ENCODE assay signal across 10 cellular contexts in genomic region chr1:22808186-22808845, GRCh38.
DNase-seq lines count a peak whose midpoint lies in the region; TF ChIP-seq lines count a peak whose summit lies in the region.
"Had no signal": no experiment of that assay in that cellular context is flagged by ENCODE, and none has a peak within 500 bp of the region (broad histone marks: within the 10 kb centered on the region; RNA-seq: fewer than 3 reads in every experiment).

No MANE protein-coding gene starts in this region.

- peaks cover 0 to 54% of the 10 kb centered on the region in 2 experiments for H3K36me3 ChIP-seq in mesenchymal stem cell (ENCODE audit: control insufficient read depth in 1 of 2, insufficient read depth in 2 of 2, low read depth in 1 of 2, low read length in 2 of 2)

- TF ChIP-seq CTCF in type B pancreatic cell (conservative IDR thresholded peaks at IDR 0.05), result no peak

- peak overlapping the region; percentile 44 to 57 for H3K4ac ChIP-seq in mesenchymal stem cell (ENCODE audit: low read depth in 1 of 2, low read length in 2 of 2)

- peak overlapping the region; percentile 64 for H3K27ac Mint-ChIP-seq in type B pancreatic cell
- H3K27ac Mint-ChIP-seq: activated CD8-positive, alpha-beta T cell treated with anti-CD3 and anti-CD28 coated beads, Interleukin-2, amount 10 ng/mL, durations not matched to agents 7 days and 5 days; T-cell had no signal

- H2BK12ac ChIP-seq in mesenchymal stem cell (ENCODE audit: low read length in 2 of 2), result peak overlapping the region; percentile 49 to 89

- peaks cover 35% of the 10 kb centered on the region for H3K4me1 Mint-ChIP-seq in type B pancreatic cell (ENCODE audit: unreplicated experiment)
- H3K4me1 Mint-ChIP-seq: T-cell had no signal

- H3K4me3 ChIP-seq in mesenchymal stem cell (ENCODE audit: insufficient read depth in 1 of 2, low read depth in 1 of 2, low read length in 2 of 2), result peak overlapping the region in 1 of 2 experiments; percentile 14

- DNase-seq in M059J (ENCODE audit: low read depth), result peak; percentile 87
- peak; percentile 86 for DNase-seq in mesenchymal stem cell
- no peak for DNase-seq in type B pancreatic cell (ENCODE audit: extremely low spot score, unreplicated experiment)
- DNase-seq in NCI-H526 (lab: John Stamatoyannopoulos, UW), result no peak
- DNase-seq in NCI-H1105 treated with DMSO at 0.1 percent for 48 hours (lab: John Stamatoyannopoulos, UW), result no peak
- DNase-seq in NCI-H1694 treated with DMSO at 0.1 percent for 48 hours (lab: John Stamatoyannopoulos, UW), result no peak
- DNase-seq: activated CD8-positive, alpha-beta T cell treated with anti-CD3 and anti-CD28 coated beads, Interleukin-2, amount 10 ng/mL, durations not matched to agents 7 days and 5 days; small intestine; T-cell had no signal

- peak overlapping the region; percentile 86 for H4K8ac ChIP-seq in mesenchymal stem cell (ENCODE audit: low read length)

- peak overlapping the region; percentile 60 for H3K9ac ChIP-seq in mesenchymal stem cell (ENCODE audit: low read length)

- H3K14ac ChIP-seq in mesenchymal stem cell (ENCODE audit: low read length in 2 of 2), result peak overlapping the region in 1 of 2 experiments; percentile 37

- H3K27me3 Mint-ChIP-seq in type B pancreatic cell, result no peaks in the 10 kb centered on the region

- H3K36me3 Mint-ChIP-seq in type B pancreatic cell, result no peaks in the 10 kb centered on the region
- H3K36me3 Mint-ChIP-seq: T-cell had no signal

- peaks cover 50% of the 10 kb centered on the region for H3K79me1 ChIP-seq in mesenchymal stem cell (replicated peaks; ENCODE audit: low read length, poor library complexity, severe bottlenecking)

- peak overlapping the region; percentile 64 for H2BK15ac ChIP-seq in mesenchymal stem cell (ENCODE audit: low read depth, poor library complexity, severe bottlenecking)

- H2AK5ac ChIP-seq in mesenchymal stem cell (ENCODE audit: low read length, severe bottlenecking), result no peak overlapping the region

- no peak overlapping the region for H3K4me3 Mint-ChIP-seq in type B pancreatic cell
- H3K4me3 Mint-ChIP-seq: activated CD8-positive, alpha-beta T cell treated with anti-CD3 and anti-CD28 coated beads, Interleukin-2, amount 10 ng/mL, durations not matched to agents 7 days and 5 days; T-cell had no signal

- H3K18ac ChIP-seq in mesenchymal stem cell (ENCODE audit: low read depth in 1 of 2, low read length in 2 of 2), result peak overlapping the region; percentile 74 to 80

- no peaks in the 10 kb centered on the region for H3K9me3 Mint-ChIP-seq in type B pancreatic cell
- H3K9me3 Mint-ChIP-seq: T-cell had no signal

- H2BK120ac ChIP-seq in mesenchymal stem cell (ENCODE audit: low read depth, low read length), result peak overlapping the region; percentile 69

- H3K27me3 ChIP-seq in mesenchymal stem cell (ENCODE audit: control insufficient read depth in 1 of 2, insufficient read depth in 1 of 2, low read length in 2 of 2), result peaks cover 0 to 19% of the 10 kb centered on the region in 2 experiments

- peak overlapping the region; percentile 80 for H4K91ac ChIP-seq in mesenchymal stem cell (ENCODE audit: low read length)

- H3K27ac ChIP-seq in cingulate gyrus (ENCODE audit: low read depth, low read length) (peak overlapping the region; percentile 98), mesenchymal stem cell (ENCODE audit: low read length, poor library complexity, severe bottlenecking) (peak overlapping the region; percentile 19)

- no peaks in the 10 kb centered on the region for H3K9me3 ChIP-seq in mesenchymal stem cell (ENCODE audit: control insufficient read depth, low read length)

- H2AFZ ChIP-seq in mesenchymal stem cell (ENCODE audit: low read depth, low read length), result peak overlapping the region; percentile 80

- peak overlapping the region in 1 of 2 experiments; percentile 63 for H3K23ac ChIP-seq in mesenchymal stem cell (ENCODE audit: low read length in 2 of 2)

- 36% methylated on average over 8 of the region's 10 CpGs for WGBS in mesenchymal stem cell

- H3K4me1 ChIP-seq in mesenchymal stem cell (ENCODE audit: control insufficient read depth, insufficient read depth, low read depth, low read length), result peaks cover 31% of the 10 kb centered on the region

- H2BK5ac ChIP-seq in mesenchymal stem cell (ENCODE audit: low read depth, low read length, poor library complexity, severe bottlenecking), result no peak overlapping the region

- H3K4me2 ChIP-seq in mesenchymal stem cell (ENCODE audit: low read length, poor library complexity, severe bottlenecking), result no peak overlapping the region

Comparison
In these comparisons a context has a peak if more than half of its experiments do, and no peak if none do; other contexts are left out.
1. DNase-seq: peak in M059J (single experiment) and mesenchymal stem cell (single experiment); none in type B pancreatic cell (single experiment), NCI-H526 (0 of 2), NCI-H1105 treated with DMSO at 0.1 percent for 48 hours (single experiment) and NCI-H1694 treated with DMSO at 0.1 percent for 48 hours (single experiment).